12 cellular contexts compared by ENCODE assay signal in the genomic region with DNA sequence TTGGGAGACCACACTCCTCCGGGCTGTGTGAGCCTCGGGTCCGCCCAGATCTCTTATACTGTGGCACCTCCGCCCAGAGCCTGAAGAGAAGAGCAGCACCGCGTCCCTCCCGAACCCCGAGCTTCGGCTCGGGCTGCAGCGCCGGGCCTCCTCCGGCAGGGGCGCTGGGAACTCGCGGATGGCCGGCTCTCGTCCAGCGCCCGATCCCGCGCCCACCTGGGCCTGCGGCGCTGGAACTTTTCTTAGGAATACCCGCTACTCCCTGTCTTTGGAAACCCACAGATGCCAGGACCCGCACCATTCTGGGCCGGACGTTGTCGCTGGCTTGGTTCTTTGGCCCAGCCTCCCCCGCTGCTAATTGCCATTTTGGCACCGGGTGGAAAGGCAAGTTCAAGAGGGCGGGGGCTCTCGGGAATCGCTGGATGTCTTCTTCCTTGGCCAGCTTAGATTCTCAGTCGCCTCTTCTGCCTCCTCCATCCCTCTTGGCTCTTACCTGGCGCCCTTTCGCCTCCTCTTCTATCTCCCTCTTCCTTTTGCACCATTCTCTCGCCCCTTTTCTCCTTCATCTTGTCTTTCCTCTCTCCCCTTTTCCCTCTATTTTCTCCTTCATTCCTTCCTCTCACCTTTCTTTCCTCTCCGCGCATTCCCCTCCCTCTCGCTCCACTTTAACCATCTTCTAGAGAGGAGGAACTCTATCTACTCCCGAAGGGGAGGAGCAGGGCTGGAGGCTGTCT. TPM values are rescaled to one million over a fixed set of nuclear protein-coding genes. Genes with fewer than 3 reads are reported as not detected.
A peak's percentile ranks its signal among the peaks of the same experiment; 100 is the strongest.
DNase-seq lines count a peak whose midpoint lies in the region; ATAC-seq, FAIRE-seq and TF ChIP-seq lines count a peak whose summit lies in the region.
"Had no signal": no experiment of that assay in that cellular context is flagged by ENCODE, and none has a peak within 500 bp of the region (broad histone marks: within the 10 kb centered on the region; RNA-seq: fewer than 3 reads in every experiment).

No MANE protein-coding gene starts in this region.

- TF ChIP-seq POLR2A in H54 (IDR thresholded peaks at IDR 0.05; ENCODE audit: low read depth, low read length) = no peak

- no peak overlapping the region for H3K27ac ChIP-seq in coronary artery
- H3K27ac ChIP-seq: neutrophil had no signal

- intact Hi-C loops in CD14-positive monocyte (cut with micrococcal nuclease) = no loop called here

- DNase-seq in CD14-positive monocyte (ENCODE audit: low spot score) = no peak
- DNase-seq in coronary artery (ENCODE audit: low spot score) = no peak
- DNase-seq in mesothelial cell of epicardium (ENCODE audit: low spot score in 2 of 2, unreplicated experiment in 2 of 2) = peak; percentile 25 to 60
- no peak for DNase-seq in naive thymus-derived CD8-positive, alpha-beta T cell
- no peak for DNase-seq in glomerular visceral epithelial cell (ENCODE audit: extremely low spot score)
- no peak for DNase-seq in H54 (ENCODE audit: insufficient read length, low spot score)
- DNase-seq: cortex of kidney had no signal

- H3K27ac Mint-ChIP-seq in CD14-positive monocyte = no peak overlapping the region
- H3K27ac Mint-ChIP-seq in mesothelial cell of epicardium = no peak overlapping the region
- H3K27ac Mint-ChIP-seq in naive thymus-derived CD8-positive, alpha-beta T cell = peak overlapping the region in 1 of 10 donors; percentile 37

- no peak for FAIRE-seq in H54 (lab: Jason Lieb, UNC)

- H3K4me3 Mint-ChIP-seq in CD14-positive monocyte (peak overlapping the region in 1 of 2 donors; percentile 76), mesothelial cell of epicardium (peak overlapping the region; percentile 58)
- H3K4me3 Mint-ChIP-seq in naive thymus-derived CD8-positive, alpha-beta T cell = peak overlapping the region in 3 of 10 donors; percentile 1 to 29 (median 18)

- TF ChIP-seq CTCF in CD14-positive monocyte (IDR thresholded peaks at IDR 0.05) (peak; percentile 16), coronary artery (IDR thresholded peaks at IDR 0.05) (no peak), mesothelial cell of epicardium (IDR thresholded peaks at IDR 0.05; ENCODE audit: unreplicated experiment) (peak; percentile 83)

- H3K4me1 Mint-ChIP-seq in CD14-positive monocyte (peaks cover 3% of the 10 kb centered on the region), mesothelial cell of epicardium (peaks cover 23% of the 10 kb centered on the region)
- peaks cover 6 to 15% (median 8%) of the 10 kb centered on the region in 4 donors for H3K4me1 Mint-ChIP-seq in naive thymus-derived CD8-positive, alpha-beta T cell

- H3K9me3 Mint-ChIP-seq in CD14-positive monocyte = peaks cover 0 to 11% (median 4%) of the 10 kb centered on the region in 7 donors
- H3K9me3 Mint-ChIP-seq in mesothelial cell of epicardium = no peaks in the 10 kb centered on the region
- H3K9me3 Mint-ChIP-seq in naive thymus-derived CD8-positive, alpha-beta T cell = no peaks in the 10 kb centered on the region

- peak overlapping the region; percentile 38 for H3K4me3 ChIP-seq in coronary artery

- H3K27me3 Mint-ChIP-seq in CD14-positive monocyte (ENCODE audit: low read depth in 3 of 3) (peaks cover 69 to 84% (median 76%) of the 10 kb centered on the region in 3 donors), mesothelial cell of epicardium (ENCODE audit: low read depth) (peaks cover 92% of the 10 kb centered on the region)
- peaks cover 34 to 71% (median 58%) of the 10 kb centered on the region in 5 donors for H3K27me3 Mint-ChIP-seq in naive thymus-derived CD8-positive, alpha-beta T cell

- H3K36me3 Mint-ChIP-seq in CD14-positive monocyte = no peaks in the 10 kb centered on the region
- no peaks in the 10 kb centered on the region for H3K36me3 Mint-ChIP-seq in mesothelial cell of epicardium
- H3K36me3 Mint-ChIP-seq in naive thymus-derived CD8-positive, alpha-beta T cell = peaks cover 0 to 9% (median 0%) of the 10 kb centered on the region in 3 donors

- peak; percentile 53 for ATAC-seq in HG03159 (IDR thresholded peaks at IDR 0.05; ENCODE audit: unreplicated experiment)
- ATAC-seq in naive thymus-derived CD8-positive, alpha-beta T cell = no peak
- ATAC-seq in HG03571 (IDR thresholded peaks at IDR 0.05; ENCODE audit: unreplicated experiment) = no peak

- POLR2A ChIA-PET in naive thymus-derived CD8-positive, alpha-beta T cell (lab: Charles Lee) = no interaction called here

RNA-seq across cellular contexts. Expression of a gene that starts 2.1 kb away (rescaled TPM):
- not detected for polyA plus RNA-seq in CD14-positive monocyte
- total RNA-seq in mesothelial cell of epicardium = 0.04 to 0.11 TPM (median 0.09 TPM) in 3 replicates
- total RNA-seq in naive thymus-derived CD8-positive, alpha-beta T cell = not detected
- under 1 TPM in 2 of 3 donors, not detected in 1; 0.15 to 0.19 TPM for polyA plus RNA-seq in naive thymus-derived CD8-positive, alpha-beta T cell
- total RNA-seq: subcutaneous adipose tissue; T-helper 2 cell treated with Interferon-gamma antibody and Interleukin-4, amounts not matched to agents 100 ng/mL and 5 ng/mL, for 36 hours had no signal

Comparison
In these comparisons a context has a peak if more than half of its experiments do, and no peak if none do; other contexts are left out.
1. DNase-seq: peak in mesothelial cell of epicardium (2 of 2); none in CD14-positive monocyte (single experiment), coronary artery (single experiment), naive thymus-derived CD8-positive, alpha-beta T cell (0 of 10), glomerular visceral epithelial cell (single experiment) and H54 (single experiment).